Comparison of ENCODE assay signal across 15 cellular contexts in the genomic region with DNA sequence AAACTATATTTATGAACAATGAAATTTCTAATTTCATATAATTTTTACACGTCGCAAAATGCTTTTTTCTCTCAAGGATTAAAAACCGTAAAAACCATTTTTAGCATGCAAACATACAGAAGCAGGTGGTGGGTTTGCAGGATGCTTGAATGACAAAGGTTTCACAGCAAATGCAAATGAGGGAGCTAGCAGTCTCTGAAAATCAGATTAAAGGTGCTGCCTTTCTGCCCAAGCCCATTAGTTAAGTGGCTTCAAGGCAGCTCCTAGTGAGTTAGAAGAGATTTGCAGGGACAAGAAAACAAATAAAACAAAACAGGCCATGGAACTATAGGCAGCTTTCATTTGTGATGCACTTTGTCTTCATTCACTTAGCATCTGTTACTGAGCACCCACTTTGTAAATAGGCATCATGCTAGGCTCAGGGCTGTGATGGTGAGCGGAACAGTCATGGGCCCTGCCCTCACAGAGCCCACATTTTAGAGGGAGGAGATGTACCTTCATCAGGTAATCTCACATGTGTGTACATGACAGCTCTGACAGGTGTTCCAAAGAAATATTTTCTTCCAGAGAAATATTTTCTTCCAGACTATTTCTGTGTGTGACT. TPM values are rescaled to one million over a fixed set of nuclear protein-coding genes. Genes with fewer than 3 reads are reported as not detected.
DNase-seq lines count a peak whose midpoint lies in the region; ATAC-seq and TF ChIP-seq lines count a peak whose summit lies in the region.
"Had no signal": no experiment of that assay in that cellular context is flagged by ENCODE, and none has a peak within 500 bp of the region (broad histone marks: within the 10 kb centered on the region; RNA-seq: fewer than 3 reads in every experiment).

No MANE protein-coding gene starts in this region.

- H3K4me3 Mint-ChIP-seq in activated CD8-positive, alpha-beta T cell treated with anti-CD3 and anti-CD28 coated beads, Interleukin-2, amount 10 ng/mL, durations not matched to agents 7 days and 5 days: no peak overlapping the region
- H3K4me3 Mint-ChIP-seq in neural progenitor cell: no peak overlapping the region
- H3K4me3 Mint-ChIP-seq: CD8-positive, alpha-beta memory T cell; T-helper 1 cell treated with Interleukin-12 subunit alpha and Interleukin-12 subunit beta and Interleukin-4 antibody, amounts not matched to agents 30 μg/mL and 1 μg/mL, for 36 hours had no signal

- CTCF ChIA-PET in activated CD8-positive, alpha-beta T cell treated with anti-CD3 and anti-CD28 coated beads, Interleukin-2, amount 10 ng/mL, durations not matched to agents 7 days and 5 days (lab: Charles Lee): interaction anchor here (0.7 to 2.2 kb wide), 4 partner anchors 11 to 50 kb away, joined by 3 to 10 read pairs (median 4); a partner anchor contains a TSS

- H3K36me3 Mint-ChIP-seq in activated CD8-positive, alpha-beta T cell treated with anti-CD3 and anti-CD28 coated beads, Interleukin-2, amount 10 ng/mL, durations not matched to agents 7 days and 5 days (ENCODE audit: low read depth): peaks cover 70% of the 10 kb centered on the region
- peaks cover 43% of the 10 kb centered on the region for H3K36me3 Mint-ChIP-seq in neural progenitor cell

- H3K4me1 ChIP-seq in HUES48 (ENCODE audit: control insufficient read depth, insufficient read depth, low read length): peaks cover 20% of the 10 kb centered on the region
- H3K4me1 ChIP-seq in neural progenitor cell: peaks cover 12% of the 10 kb centered on the region

- peaks cover 24% of the 10 kb centered on the region for H4K20me1 ChIP-seq in neural progenitor cell (ENCODE audit: low read depth)

- ATAC-seq in GM19455 (IDR thresholded peaks at IDR 0.05; ENCODE audit: unreplicated experiment) (peak; percentile 72), GM18511 (IDR thresholded peaks at IDR 0.05; ENCODE audit: unreplicated experiment) (no peak)
- no peak for ATAC-seq in activated CD8-positive, alpha-beta T cell treated with anti-CD3 and anti-CD28 coated beads, Interleukin-2, amount 10 ng/mL, durations not matched to agents 7 days and 5 days

- no peaks in the 10 kb centered on the region for H3K9me3 Mint-ChIP-seq in activated CD8-positive, alpha-beta T cell treated with anti-CD3 and anti-CD28 coated beads, Interleukin-2, amount 10 ng/mL, durations not matched to agents 7 days and 5 days (ENCODE audit: insufficient read depth)
- H3K9me3 Mint-ChIP-seq in neural progenitor cell: no peaks in the 10 kb centered on the region
- H3K9me3 Mint-ChIP-seq: CD8-positive, alpha-beta memory T cell; T-helper 1 cell treated with Interleukin-12 subunit alpha and Interleukin-12 subunit beta and Interleukin-4 antibody, amounts not matched to agents 30 μg/mL and 1 μg/mL, for 36 hours had no signal

- TF ChIP-seq CTCF in neural progenitor cell (IDR thresholded peaks at IDR 0.05): no peak

- H3K4me1 Mint-ChIP-seq in activated CD8-positive, alpha-beta T cell treated with anti-CD3 and anti-CD28 coated beads, Interleukin-2, amount 10 ng/mL, durations not matched to agents 7 days and 5 days (ENCODE audit: low read depth): peaks cover 13% of the 10 kb centered on the region
- H3K4me1 Mint-ChIP-seq in neural progenitor cell: no peaks in the 10 kb centered on the region

- H3F3A ChIP-seq in neural progenitor cell (ENCODE audit: low read depth): peaks cover 13% of the 10 kb centered on the region

- no peaks in the 10 kb centered on the region for H3K27me3 ChIP-seq in HUES48 (ENCODE audit: control insufficient read depth, insufficient read depth, low read length)
- H3K27me3 ChIP-seq in neural progenitor cell: no peaks in the 10 kb centered on the region

- H3K27ac Mint-ChIP-seq in activated CD8-positive, alpha-beta T cell treated with anti-CD3 and anti-CD28 coated beads, Interleukin-2, amount 10 ng/mL, durations not matched to agents 7 days and 5 days: peak overlapping the region; percentile 2
- no peak overlapping the region for H3K27ac Mint-ChIP-seq in neural progenitor cell
- H3K27ac Mint-ChIP-seq: T-helper 1 cell treated with Interleukin-12 subunit alpha and Interleukin-12 subunit beta and Interleukin-4 antibody, amounts not matched to agents 30 μg/mL and 1 μg/mL, for 36 hours had no signal

- H3K9ac ChIP-seq in HUES48 (ENCODE audit: low read depth, low read length) (no peak overlapping the region), neural progenitor cell (no peak overlapping the region)

- no peaks in the 10 kb centered on the region for H3K27me3 Mint-ChIP-seq in activated CD8-positive, alpha-beta T cell treated with anti-CD3 and anti-CD28 coated beads, Interleukin-2, amount 10 ng/mL, durations not matched to agents 7 days and 5 days (ENCODE audit: low read depth)
- H3K27me3 Mint-ChIP-seq in neural progenitor cell (ENCODE audit: insufficient read depth, low read depth): peaks cover 4% of the 10 kb centered on the region
- H3K27me3 Mint-ChIP-seq: CD8-positive, alpha-beta memory T cell had no signal

- H3K4me2 ChIP-seq in neural progenitor cell: peak overlapping the region; percentile 38

- H3K36me3 ChIP-seq in HUES48 (ENCODE audit: control insufficient read depth, insufficient read depth, low read length) (peaks cover 53% of the 10 kb centered on the region), neural progenitor cell (peaks cover 4% of the 10 kb centered on the region)

- H3K79me2 ChIP-seq in neural progenitor cell (ENCODE audit: low read depth): peaks cover 17% of the 10 kb centered on the region

- no peak overlapping the region for H3K4me3 ChIP-seq in HUES48 (ENCODE audit: low read depth, low read length)
- H3K4me3 ChIP-seq in neural progenitor cell: no peak overlapping the region

- H3K27ac ChIP-seq in HUES48 (ENCODE audit: low read depth, low read length): peak overlapping the region; percentile 73
- peak overlapping the region; percentile 45 for H3K27ac ChIP-seq in neural progenitor cell

- POLR2A ChIA-PET in activated CD8-positive, alpha-beta T cell treated with anti-CD3 and anti-CD28 coated beads, Interleukin-2, amount 10 ng/mL, durations not matched to agents 7 days and 5 days (lab: Charles Lee): interaction anchor here (0.7 kb wide), 1 partner anchor 13 kb away, joined by 4 read pairs; no protein-coding TSS in a partner anchor

- DNase-seq in activated CD8-positive, alpha-beta T cell treated with anti-CD3 and anti-CD28 coated beads, Interleukin-2, amount 10 ng/mL, durations not matched to agents 7 days and 5 days: no peak
- DNase-seq in neural progenitor cell (ENCODE audit: low spot score): peak; percentile 41
- DNase-seq in NCI-H1048 (lab: John Stamatoyannopoulos, UW): no peak
- no peak for DNase-seq in NCI-H2107 (lab: John Stamatoyannopoulos, UW)
- DNase-seq: CD8-positive, alpha-beta memory T cell; DND-41; KG1; NCI-H1930; NCI-H69; SHP77 had no signal

- H3K9me3 ChIP-seq in HUES48 (ENCODE audit: control insufficient read depth, insufficient read depth, low read length): no peaks in the 10 kb centered on the region
- no peaks in the 10 kb centered on the region for H3K9me3 ChIP-seq in neural progenitor cell (ENCODE audit: low read depth)

- H2AFZ ChIP-seq in neural progenitor cell (replicated peaks): no peak overlapping the region

RNA-seq across cellular contexts. Expression of a gene that starts 29.5 kb away (rescaled TPM):
- total RNA-seq in activated CD8-positive, alpha-beta T cell treated with anti-CD3 and anti-CD28 coated beads, Interleukin-2, amount 10 ng/mL, durations not matched to agents 7 days and 5 days: 10 to 100 TPM; 15.6 to 18.7 TPM
- 19.8 and 23.8 TPM in 2 replicates for total RNA-seq in neural progenitor cell (ENCODE audit: low replicate concordance)

RNA-seq across cellular contexts. Expression of a gene that starts 29.8 kb away (rescaled TPM):
- 10 to 100 TPM; 11.1 to 15.8 TPM for total RNA-seq in activated CD8-positive, alpha-beta T cell treated with anti-CD3 and anti-CD28 coated beads, Interleukin-2, amount 10 ng/mL, durations not matched to agents 7 days and 5 days
- 12.9 and 13.8 TPM in 2 replicates for total RNA-seq in neural progenitor cell (ENCODE audit: low replicate concordance)

RNA-seq across cellular contexts. Expression of a gene that starts 41.2 kb away (rescaled TPM):
- 10 to 100 TPM; 34.8 to 35.5 TPM for total RNA-seq in activated CD8-positive, alpha-beta T cell treated with anti-CD3 and anti-CD28 coated beads, Interleukin-2, amount 10 ng/mL, durations not matched to agents 7 days and 5 days
- total RNA-seq in neural progenitor cell (ENCODE audit: low replicate concordance): 14.6 and 32.4 TPM in 2 replicates

RNA-seq across cellular contexts. Expression of a gene that starts 47.7 kb away (rescaled TPM):
- total RNA-seq in activated CD8-positive, alpha-beta T cell treated with anti-CD3 and anti-CD28 coated beads, Interleukin-2, amount 10 ng/mL, durations not matched to agents 7 days and 5 days: not detected
- total RNA-seq in neural progenitor cell (ENCODE audit: low replicate concordance): not detected in 2 replicates
- total RNA-seq: CD8-positive, alpha-beta memory T cell; MCF 10A had no signal
